8 cellular contexts compared by ENCODE assay signal in genomic region chr16:2056077-2056476, GRCh38. TPM values are rescaled to one million over a fixed set of nuclear protein-coding genes. Genes with fewer than 3 reads are reported as not detected.
DNase-seq lines count a peak whose midpoint lies in the region; ATAC-seq and TF ChIP-seq lines count a peak whose summit lies in the region.
"Had no signal": no experiment of that assay in that cellular context is flagged by ENCODE, and none has a peak within 500 bp of the region (broad histone marks: within the 10 kb centered on the region; RNA-seq: fewer than 3 reads in every experiment).

No MANE protein-coding gene starts in this region.

- intact Hi-C loops in head of caudate nucleus (cut with DNase I): no loop called here

- H3K4me3 ChIP-seq in OCI-LY1 (ENCODE audit: low read depth, low read length, poor library complexity, severe bottlenecking): no peak overlapping the region
- no peak overlapping the region for H3K4me3 ChIP-seq in H7 (ENCODE audit: insufficient read depth, low read depth, low read length)
- no peak overlapping the region for H3K4me3 ChIP-seq in coronary artery
- H3K4me3 ChIP-seq: SK-N-MC had no signal

- H3K27ac ChIP-seq in OCI-LY1 (ENCODE audit: low read depth, low read length, poor library complexity, severe bottlenecking) (no peak overlapping the region), coronary artery (no peak overlapping the region)
- H3K27ac ChIP-seq: SK-N-MC had no signal

- no peaks in the 10 kb centered on the region for H3F3A ChIP-seq in OCI-LY1 (ENCODE audit: insufficient read depth, low read length)

- no peaks in the 10 kb centered on the region for H4K20me1 ChIP-seq in OCI-LY1 (ENCODE audit: insufficient read depth, low read length)

- H2AFZ ChIP-seq in OCI-LY1 (ENCODE audit: low read length): no peak overlapping the region

- no peaks in the 10 kb centered on the region for H3K9me2 ChIP-seq in OCI-LY1 (ENCODE audit: low read depth, low read length)

- peaks cover 26% of the 10 kb centered on the region for H3K4me1 ChIP-seq in OCI-LY1 (ENCODE audit: insufficient read depth, low read length, severe bottlenecking)

- no peaks in the 10 kb centered on the region for H3K79me2 ChIP-seq in OCI-LY1 (ENCODE audit: insufficient read depth, low read length)

- ATAC-seq in GM21526 (IDR thresholded peaks at IDR 0.05; ENCODE audit: low FRiP score, unreplicated experiment): no peak

- peaks cover 34% of the 10 kb centered on the region for H3K36me3 ChIP-seq in OCI-LY1 (ENCODE audit: insufficient read depth, low read length)
- peaks cover 4% of the 10 kb centered on the region for H3K36me3 ChIP-seq in H7 (replicated peaks; ENCODE audit: control insufficient read depth, insufficient read depth, low read length)

- TF ChIP-seq CTCF in OCI-LY1 (IDR thresholded peaks at IDR 0.05; ENCODE audit: low read length) (peak; percentile 43; the same call in 1 of the 2 replicates), coronary artery (IDR thresholded peaks at IDR 0.05) (no peak)

- DNase-seq in AG08395 (ENCODE audit: low spot score) (peak; percentile 28), head of caudate nucleus (peak in 29 of 42 donors; percentile 21 to 82 (median 43)), H7 (no peak), coronary artery (ENCODE audit: low spot score) (no peak)
- DNase-seq: CD8-positive, alpha-beta memory T cell had no signal

- no peak overlapping the region for H3K9ac ChIP-seq in OCI-LY1 (ENCODE audit: low read length)

- no peaks in the 10 kb centered on the region for H3K9me3 ChIP-seq in OCI-LY1 (ENCODE audit: low read length)

- H3K27me3 ChIP-seq in OCI-LY1 (ENCODE audit: insufficient read depth, low read length): no peaks in the 10 kb centered on the region
- H3K27me3 ChIP-seq in H7 (ENCODE audit: control insufficient read depth, insufficient read depth, low read length): no peaks in the 10 kb centered on the region

- H3K4me2 ChIP-seq in OCI-LY1 (ENCODE audit: low read length): no peak overlapping the region

RNA-seq across cellular contexts. Expression of gene TSC2, which starts 8.3 kb away (rescaled TPM):
- total RNA-seq in H7 (2014; rRNA removed; shearing (Covaris generic)): 37.6 and 42.6 TPM in 2 replicates

RNA-seq across cellular contexts. Expression of gene NTHL1, which starts 8.4 kb away (rescaled TPM):
- total RNA-seq in H7 (2014; rRNA removed; shearing (Covaris generic)): 104 and 108 TPM in 2 replicates

RNA-seq across cellular contexts. Expression of gene NHERF2, which starts 29.4 kb away (rescaled TPM):
- total RNA-seq in H7 (2014; rRNA removed; shearing (Covaris generic)): 14.0 and 17.1 TPM in 2 replicates

RNA-seq across cellular contexts. Expression of gene NPW, which starts 36.5 kb away (rescaled TPM):
- total RNA-seq in H7 (2014; rRNA removed; shearing (Covaris generic)): 2.0 and 2.3 TPM in 2 replicates

RNA-seq across cellular contexts. Expression of gene ZNF598, which starts 46.5 kb away (rescaled TPM):
- total RNA-seq in H7 (2014; rRNA removed; shearing (Covaris generic)): 28.4 and 30.8 TPM in 2 replicates

Comparison
In these comparisons a context has a peak if more than half of its experiments do, and no peak if none do; other contexts are left out.
1. DNase-seq: peak in AG08395 (single experiment) and head of caudate nucleus (29 of 42); none in H7 (single experiment) and coronary artery (single experiment).